ENCODE assay signal across 34 cellular contexts in genomic region chr10:29238531-29239080, GRCh38. TPM values are rescaled to one million over a fixed set of nuclear protein-coding genes. Genes with fewer than 3 reads are reported as not detected.
A peak's percentile ranks its signal among the peaks of the same experiment; 100 is the strongest.
DNase-seq lines count a peak whose midpoint lies in the region; ATAC-seq, FAIRE-seq and TF ChIP-seq lines count a peak whose summit lies in the region.
"Had no signal": no experiment of that assay in that cellular context is flagged by ENCODE, and none has a peak within 500 bp of the region (broad histone marks: within the 10 kb centered on the region; RNA-seq: fewer than 3 reads in every experiment).

No MANE protein-coding gene starts in this region.

- no peak for ATAC-seq in HG03159 (IDR thresholded peaks at IDR 0.05; ENCODE audit: unreplicated experiment)
- ATAC-seq: A549; CD8-positive, alpha-beta T cell had no signal

- no peak for FAIRE-seq in GM12892 (lab: Jason Lieb, UNC)
- FAIRE-seq: A549, GM12891, H1, K562 had no signal

- TF ChIP-seq CTCF in Caco-2 (IDR thresholded peaks at IDR 0.05; ENCODE audit: insufficient read depth in 1 of 2, low read depth in 1 of 2, low read length in 1 of 2, severe bottlenecking in 1 of 2, unreplicated experiment in 1 of 2) (no peak), mesothelial cell of epicardium (IDR thresholded peaks at IDR 0.05; ENCODE audit: unreplicated experiment) (no peak), smooth muscle cell (IDR thresholded peaks at IDR 0.05; ENCODE audit: borderline replicate concordance, insufficient read depth, poor library complexity, severe bottlenecking) (no peak)

- H3K4me1 Mint-ChIP-seq in Caco-2 (ENCODE audit: low read depth, unreplicated experiment) (peaks cover 28% of the 10 kb centered on the region), mesothelial cell of epicardium (peaks cover 64% of the 10 kb centered on the region)

- H3K27ac Mint-ChIP-seq in Caco-2 (ENCODE audit: unreplicated experiment) (peak overlapping the region; percentile 55), mesothelial cell of epicardium (peak overlapping the region; percentile 98)
- H3K27ac Mint-ChIP-seq: CD8-positive, alpha-beta T cell had no signal

- H4K20me1 ChIP-seq in smooth muscle cell (ENCODE audit: low read depth) = no peaks in the 10 kb centered on the region

- H3K36me3 Mint-ChIP-seq in Caco-2 (ENCODE audit: insufficient read depth, unreplicated experiment) (peaks cover 12% of the 10 kb centered on the region), mesothelial cell of epicardium (peaks cover 3% of the 10 kb centered on the region)
- H3K36me3 Mint-ChIP-seq: CD8-positive, alpha-beta T cell had no signal

- H3K4me3 Mint-ChIP-seq in Caco-2 (ENCODE audit: unreplicated experiment) (no peak overlapping the region), mesothelial cell of epicardium (no peak overlapping the region)
- H3K4me3 Mint-ChIP-seq: CD8-positive, alpha-beta T cell had no signal

- no peak overlapping the region for H3K4me3 ChIP-seq in Caco-2 (ENCODE audit: low read depth, low read length)
- H3K4me3 ChIP-seq in smooth muscle cell = no peak overlapping the region
- H3K4me3 ChIP-seq: A549, K562, PC-9, SJSA1 had no signal

- WGBS in smooth muscle cell (ENCODE audit: low lambda C conversion rate) = 4% methylated on average over 3 of the region's 3 CpGs

- H3K27me3 ChIP-seq in Caco-2 (replicated peaks; ENCODE audit: control insufficient read depth, insufficient read depth, low read length) (no peaks in the 10 kb centered on the region), smooth muscle cell (ENCODE audit: low read depth) (no peaks in the 10 kb centered on the region)
- H3K27me3 ChIP-seq: SJSA1 had no signal

- TF ChIP-seq POLR2A in GM12892 (IDR thresholded peaks at IDR 0.05; ENCODE audit: low read depth, low read length) = no peak

- POLR2A ChIA-PET in Caco-2 (lab: Charles Lee) = interaction anchor here (1.0 kb wide), 1 partner anchor 16 kb away, joined by 5 read pairs; no protein-coding TSS in a partner anchor

- peak overlapping the region; percentile 79 for H3K4me2 ChIP-seq in smooth muscle cell
- H3K4me2 ChIP-seq: A549, PC-9 had no signal

- BruUV-seq in Caco-2 (replicated peaks; lab: Mats Ljungman, UMichigan) = no TSS peak

- CTCF ChIA-PET in Caco-2 (lab: Charles Lee) = interaction anchor here (1.2 to 2.0 kb wide), 5 partner anchors 16 to 574 kb away, joined by 5 to 18 read pairs (median 9); no protein-coding TSS in a partner anchor

- H3K9me3 Mint-ChIP-seq in Caco-2 (ENCODE audit: unreplicated experiment) = no peaks in the 10 kb centered on the region
- H3K9me3 Mint-ChIP-seq in mesothelial cell of epicardium = peaks cover 3% of the 10 kb centered on the region

- H3K4me1 ChIP-seq in Caco-2 (peaks cover 43% of the 10 kb centered on the region), smooth muscle cell (ENCODE audit: low read depth) (peaks cover 16% of the 10 kb centered on the region)
- H3K4me1 ChIP-seq: A549, SJSA1 had no signal

- peaks cover 41% of the 10 kb centered on the region for H3F3A ChIP-seq in smooth muscle cell (ENCODE audit: low read depth)

- H3K9me3 ChIP-seq in Caco-2 (no peaks in the 10 kb centered on the region), smooth muscle cell (replicated peaks; ENCODE audit: low read depth) (no peaks in the 10 kb centered on the region)
- H3K9me3 ChIP-seq: A549, SJSA1 had no signal

- H3K36me3 ChIP-seq in Caco-2 (ENCODE audit: control insufficient read depth, insufficient read depth, low read length) (no peaks in the 10 kb centered on the region), smooth muscle cell (ENCODE audit: low read depth) (no peaks in the 10 kb centered on the region)
- H3K36me3 ChIP-seq: SJSA1 had no signal

- intact Hi-C loops in Caco-2 (cut with micrococcal nuclease; ENCODE audit: unreplicated experiment) = loop anchor here (1.0 to 10.0 kb wide), 6 partner anchors 16 to 561 kb away; partner anchors contain the start of gene BAMBI

- peak overlapping the region; percentile 12 for H3K9ac ChIP-seq in smooth muscle cell (ENCODE audit: low read depth)

- H2AFZ ChIP-seq in smooth muscle cell (ENCODE audit: low read depth) = no peak overlapping the region
- H2AFZ ChIP-seq: PC-9 had no signal

- H3K79me2 ChIP-seq in smooth muscle cell (ENCODE audit: low read depth) = no peaks in the 10 kb centered on the region

- H3K27me3 Mint-ChIP-seq in Caco-2 (ENCODE audit: insufficient read depth, unreplicated experiment) (no peaks in the 10 kb centered on the region), mesothelial cell of epicardium (ENCODE audit: low read depth) (no peaks in the 10 kb centered on the region)

- DNase-seq in Caco-2 = peak; percentile 68 to 69
- peak; percentile 20 for DNase-seq in amniotic epithelial cell (ENCODE audit: low read depth)
- DNase-seq in mesothelial cell of epicardium (ENCODE audit: low spot score in 2 of 2, unreplicated experiment in 2 of 2) = no peak
- no peak for DNase-seq in smooth muscle cell (lab: John Stamatoyannopoulos, UW; ENCODE audit: unreplicated experiment)
- DNase-seq in GM12892 (ENCODE audit: insufficient read length) = no peak
- DNase-seq in NCI-H146 treated with DMSO at 0.1 percent for 48 hours (lab: John Stamatoyannopoulos, UW; ENCODE audit: unreplicated experiment) = no peak
- DNase-seq: AML-193; CD8-positive, alpha-beta T cell; DMS 273 treated with DMSO at 0.1 percent for 48 hours; DMS79 treated with DMSO at 0.1 percent for 48 hours; GF-D8; HCEC 1CT; Kasumi-1; MV-4-11; NCI-H1105; NCI-H1436 treated with DMSO at 0.1 percent for 48 hours; NCI-H1930; NCI-H2107; NCI-H446 treated with DMSO at 0.1 percent for 48 hours; NCI-H526; NCI-H82; NK-92 treated with Interleukin-12 subunit alpha and Interleukin-12 subunit beta, amount 100 ng/mL, for 24 hours; PC-9; Right ventricle myocardium superior had no signal

- H3K27ac ChIP-seq in smooth muscle cell (ENCODE audit: low read depth) = peak overlapping the region; percentile 77
- H3K27ac ChIP-seq: A549, C4-2B, PC-9, SJSA1 had no signal

RNA-seq across cellular contexts. Expression of gene LYZL1, which starts 50.3 kb away (rescaled TPM):
- total RNA-seq in Caco-2 (2022) = not detected in 2 replicates
- total RNA-seq in mesothelial cell of epicardium = not detected in 3 replicates
- total RNA-seq in smooth muscle cell = not detected in 2 replicates
- polyA plus RNA-seq in smooth muscle cell = not detected in 2 replicates
- not detected for polyA plus RNA-seq in GM12892 (2012; ENCODE audit: missing spikeins)
- total RNA-seq: CD8-positive, alpha-beta T cell; H1; HT-29; K562; MCF 10A; PC-9; Right ventricle myocardium superior; RPMI7951; SJSA1 had no signal
- polyA plus RNA-seq: A549, H1, K562 had no signal

Comparison
In these comparisons a context has a peak if more than half of its experiments do, and no peak if none do; other contexts are left out.
1. DNase-seq: peak in Caco-2 (2 of 2) and amniotic epithelial cell (single experiment); none in mesothelial cell of epicardium (0 of 2), smooth muscle cell (single experiment), GM12892 (single experiment) and NCI-H146 treated with DMSO at 0.1 percent for 48 hours (single experiment).